Comparison of ENCODE assay signal across 24 cellular contexts in genomic region chr20:436476-436875, GRCh38. TPM values are rescaled to one million over a fixed set of nuclear protein-coding genes. Genes with fewer than 3 reads are reported as not detected.
A peak's percentile ranks its signal among the peaks of the same experiment; 100 is the strongest.
DNase-seq lines count a peak whose midpoint lies in the region; ATAC-seq, FAIRE-seq and TF ChIP-seq lines count a peak whose summit lies in the region.
"Had no signal": no experiment of that assay in that cellular context is flagged by ENCODE, and none has a peak within 500 bp of the region (broad histone marks: within the 10 kb centered on the region; RNA-seq: fewer than 3 reads in every experiment).

No MANE protein-coding gene starts in this region.

- H2AFZ ChIP-seq in endothelial cell of umbilical vein (ENCODE audit: low read depth, low read length) (no peak overlapping the region), osteoblast (ENCODE audit: low read length) (no peak overlapping the region)

- POLR2A ChIA-PET in endothelial cell of umbilical vein (lab: Charles Lee), result no interaction called here
- POLR2A ChIA-PET in CD4-positive, alpha-beta memory T cell (lab: Charles Lee; ENCODE audit: partially characterized antibody), result interaction anchor here (3.6 kb wide), 1 partner anchor 29 kb away, joined by 9 read pairs; no protein-coding TSS in a partner anchor

- H3K9ac ChIP-seq in BLaER1 treated with 17β-estradiol and CSF1 and Interleukin-3, amounts not matched to agents 10 nM and 100 nM, result no peak overlapping the region
- no peak overlapping the region for H3K9ac ChIP-seq in endothelial cell of umbilical vein (replicated peaks; ENCODE audit: extremely low read depth, insufficient read depth, low read length)
- H3K9ac ChIP-seq: BLaER1 had no signal

- no peaks in the 10 kb centered on the region for H3K9me3 Mint-ChIP-seq in CD4-positive, alpha-beta memory T cell
- H3K9me3 Mint-ChIP-seq: CD8-positive, alpha-beta T cell had no signal

- no peaks in the 10 kb centered on the region for H3K27me3 Mint-ChIP-seq in CD4-positive, alpha-beta memory T cell

- no peak overlapping the region for H3K4me3 Mint-ChIP-seq in CD4-positive, alpha-beta memory T cell
- H3K4me3 Mint-ChIP-seq: CD8-positive, alpha-beta T cell had no signal

- no peak for FAIRE-seq in endothelial cell of umbilical vein (lab: Jason Lieb, UNC)
- FAIRE-seq: G401.6, GM12892, GM19239, HTR-8/SVneo had no signal

- intact Hi-C loops in endothelial cell of umbilical vein (cut with micrococcal nuclease), result no loop called here
- intact Hi-C loops in CD4-positive, alpha-beta memory T cell (cut with micrococcal nuclease), result loop anchor here (5.0 kb wide), 1 partner anchor 54 kb away; the partner anchor contains the start of gene TRIB3

- no peaks in the 10 kb centered on the region for H3K79me2 ChIP-seq in endothelial cell of umbilical vein (ENCODE audit: control insufficient read depth, insufficient read depth, low read length)
- H3K79me2 ChIP-seq in osteoblast (ENCODE audit: insufficient read depth, low read length), result peaks cover 7% of the 10 kb centered on the region

- ATAC-seq in GM18870 (IDR thresholded peaks at IDR 0.05; ENCODE audit: unreplicated experiment), result no peak
- ATAC-seq: CD8-positive, alpha-beta T cell; Right ventricle myocardium inferior had no signal

- DNase-seq in endothelial cell of umbilical vein (ENCODE audit: low read depth, low spot score) (no peak), osteoblast (ENCODE audit: insufficient read length, low spot score, missing footprints) (peak; percentile 15), amygdala (lab: John Stamatoyannopoulos, UW) (no peak)
- no peak for DNase-seq in CD4-positive, alpha-beta memory T cell
- DNase-seq: ACHN; CD8-positive, alpha-beta T cell; GOT3; IMR-90; NCI-H1105; NCI-H2081; NCI-H2171; NCI-H345; NCI-H524 treated with DMSO at 0.1 percent for 48 hours; OCI-M1 had no signal

- no peak for TF ChIP-seq POLR2A in endothelial cell of umbilical vein (IDR thresholded peaks at IDR 0.05; ENCODE audit: low read depth, low read length)

- peaks cover 40 to 96% (median 63%) of the 10 kb centered on the region in 11 experiments; a peak in 21 of 22 replicates for H4K20me1 ChIP-seq in BLaER1 treated with 17β-estradiol and CSF1 and Interleukin-3, amounts not matched to agents 10 nM and 100 nM
- H4K20me1 ChIP-seq in endothelial cell of umbilical vein (replicated peaks; ENCODE audit: control insufficient read depth, extremely low read depth, insufficient read depth, low read length) (no peaks in the 10 kb centered on the region), osteoblast (ENCODE audit: insufficient read depth, low read length) (peaks cover 3% of the 10 kb centered on the region)

- H3K36me3 Mint-ChIP-seq in CD4-positive, alpha-beta memory T cell, result peaks cover 21 to 49% of the 10 kb centered on the region in 2 donors

- dilution Hi-C loops in endothelial cell of umbilical vein (cut with MboI; ENCODE audit: extremely low pct_ligation_motif_present, low sequenced_read_pairs), result no loop called here

- H3K4me1 Mint-ChIP-seq in CD4-positive, alpha-beta memory T cell, result peaks cover 49 to 85% (median 65%) of the 10 kb centered on the region in 4 donors

- TSS peak; percentile 11 for BruUV-seq in endothelial cell of umbilical vein (replicated peaks; lab: Mats Ljungman, UMichigan)

- peaks cover 65 to 91% (median 84%) of the 10 kb centered on the region in 10 experiments for H3K4me1 ChIP-seq in BLaER1 treated with 17β-estradiol and CSF1 and Interleukin-3, amounts not matched to agents 10 nM and 100 nM
- H3K4me1 ChIP-seq in endothelial cell of umbilical vein (ENCODE audit: control insufficient read depth, extremely low read depth, insufficient read depth, low read length), result peaks cover 16% of the 10 kb centered on the region
- peaks cover 4% of the 10 kb centered on the region for H3K4me1 ChIP-seq in osteoblast (ENCODE audit: insufficient read depth, low read length)
- peaks cover 66% of the 10 kb centered on the region for H3K4me1 ChIP-seq in CD4-positive, alpha-beta memory T cell (ENCODE audit: insufficient read depth, low read length)
- H3K4me1 ChIP-seq: SJSA1 had no signal

- TF ChIP-seq CTCF in 22Rv1 (IDR thresholded peaks at IDR 0.05) (no peak), endothelial cell of umbilical vein (IDR thresholded peaks at IDR 0.05; ENCODE audit: extremely low read depth in 1 of 2, insufficient read depth in 1 of 2, low read depth in 1 of 2, low read length in 2 of 2) (no peak), osteoblast (IDR thresholded peaks at IDR 0.05; ENCODE audit: extremely low read depth, low read depth, low read length) (no peak)

- peak overlapping the region in 8 of 11 experiments; percentile 89 to 99 (median 96); a peak in 10 of 22 replicates for H3K4me2 ChIP-seq in BLaER1 treated with 17β-estradiol and CSF1 and Interleukin-3, amounts not matched to agents 10 nM and 100 nM
- H3K4me2 ChIP-seq in endothelial cell of umbilical vein (ENCODE audit: insufficient read depth, low read length), result no peak overlapping the region
- H3K4me2 ChIP-seq in osteoblast (ENCODE audit: insufficient read depth, low read length), result no peak overlapping the region

- CTCF ChIA-PET in endothelial cell of umbilical vein (lab: Charles Lee), result interaction anchor here (1.0 kb wide), 1 partner anchor 81 kb away, joined by 3 read pairs; no protein-coding TSS in a partner anchor
- CTCF ChIA-PET in CD4-positive, alpha-beta memory T cell (lab: Charles Lee; ENCODE audit: partially characterized antibody), result interaction anchor here (0.8 to 1.7 kb wide), 3 partner anchors 42 to 105 kb away, joined by 3 to 6 read pairs (median 3); no protein-coding TSS in a partner anchor

- H3K9me1 ChIP-seq in endothelial cell of umbilical vein (replicated peaks; ENCODE audit: control insufficient read depth, extremely low read depth, insufficient read depth, low read length), result no peaks in the 10 kb centered on the region

- H3K4me3 ChIP-seq in BLaER1 treated with 17β-estradiol and CSF1 and Interleukin-3, amounts not matched to agents 10 nM and 100 nM, result no peak overlapping the region
- H3K4me3 ChIP-seq in endothelial cell of umbilical vein (replicated peaks in 1 of 3; ENCODE audit: insufficient read depth in 1 of 3, low read depth in 1 of 3, low read length in 3 of 3), result no peak overlapping the region
- H3K4me3 ChIP-seq in osteoblast (ENCODE audit: insufficient read depth, low read length), result no peak overlapping the region
- no peak overlapping the region for H3K4me3 ChIP-seq in CD4-positive, alpha-beta memory T cell (ENCODE audit: low read length in 2 of 2)
- H3K4me3 ChIP-seq: BLaER1, SJSA1 had no signal

- 0 out of 2 replicates have a peak overlapping the region, but pooled peaks have one; percentile 22 for H3K27ac ChIP-seq in 22Rv1
- peak overlapping the region in 2 of 11 experiments; percentile 17 to 90; a peak in 1 of 22 replicates for H3K27ac ChIP-seq in BLaER1 treated with 17β-estradiol and CSF1 and Interleukin-3, amounts not matched to agents 10 nM and 100 nM
- no peak overlapping the region for H3K27ac ChIP-seq in endothelial cell of umbilical vein (ENCODE audit: insufficient read depth, low read depth, low read length)
- no peak overlapping the region for H3K27ac ChIP-seq in osteoblast (ENCODE audit: low read depth, low read length)
- no peak overlapping the region for H3K27ac ChIP-seq in CD4-positive, alpha-beta memory T cell (ENCODE audit: low read depth, low read length)
- H3K27ac ChIP-seq: SJSA1 had no signal

- peaks cover 59 to 75% (median 66%) of the 10 kb centered on the region in 11 experiments for H3K36me3 ChIP-seq in BLaER1 treated with 17β-estradiol and CSF1 and Interleukin-3, amounts not matched to agents 10 nM and 100 nM
- H3K36me3 ChIP-seq in endothelial cell of umbilical vein (ENCODE audit: control insufficient read depth in 2 of 2, extremely low read depth in 1 of 2, insufficient read depth in 2 of 2, low read length in 2 of 2) (peaks cover 4 to 34% of the 10 kb centered on the region in 2 experiments), osteoblast (ENCODE audit: insufficient read depth, low read length) (peaks cover 65% of the 10 kb centered on the region)
- peaks cover 16% of the 10 kb centered on the region for H3K36me3 ChIP-seq in CD4-positive, alpha-beta memory T cell (ENCODE audit: insufficient read depth, low read length)

- H3K27me3 ChIP-seq in BLaER1 treated with 17β-estradiol and CSF1 and Interleukin-3, amounts not matched to agents 10 nM and 100 nM, result no peaks in the 10 kb centered on the region
- H3K27me3 ChIP-seq in endothelial cell of umbilical vein (ENCODE audit: control insufficient read depth in 2 of 2, insufficient read depth in 2 of 2, low read length in 2 of 2), result no peaks in the 10 kb centered on the region
- no peaks in the 10 kb centered on the region for H3K27me3 ChIP-seq in osteoblast (ENCODE audit: insufficient read depth, low read length)
- H3K27me3 ChIP-seq in CD4-positive, alpha-beta memory T cell (ENCODE audit: insufficient read depth, low read length), result no peaks in the 10 kb centered on the region
- H3K27me3 ChIP-seq: BLaER1, SJSA1 had no signal

- no peak overlapping the region for H3K27ac Mint-ChIP-seq in CD4-positive, alpha-beta memory T cell
- H3K27ac Mint-ChIP-seq: CD8-positive, alpha-beta T cell had no signal

- no peaks in the 10 kb centered on the region for H3K9me3 ChIP-seq in BLaER1 treated with 17β-estradiol and CSF1 and Interleukin-3, amounts not matched to agents 10 nM and 100 nM (replicated peaks in 1 of 11)
- H3K9me3 ChIP-seq in endothelial cell of umbilical vein (replicated peaks; ENCODE audit: control insufficient read depth, insufficient read depth, low read length), result no peaks in the 10 kb centered on the region
- H3K9me3 ChIP-seq in osteoblast (ENCODE audit: low read depth, low read length), result no peaks in the 10 kb centered on the region
- H3K9me3 ChIP-seq in CD4-positive, alpha-beta memory T cell (ENCODE audit: control insufficient read depth in 1 of 2, low read length in 2 of 2), result no peaks in the 10 kb centered on the region
- H3K9me3 ChIP-seq: BLaER1, SJSA1 had no signal

RNA-seq across cellular contexts. Expression of gene TBC1D20, which starts 25.9 kb away (rescaled TPM):
- total RNA-seq in endothelial cell of umbilical vein, result 30.6 and 34.3 TPM in 2 replicates
- 33.3 and 36.1 TPM in 2 replicates for polyA plus RNA-seq in endothelial cell of umbilical vein
- 25.9 and 27.9 TPM in 2 replicates for polyA plus RNA-seq in endothelial cell of umbilical vein (2011; cell fraction: cytosol; rRNA removed)
- polyA plus RNA-seq in endothelial cell of umbilical vein (2011; cell fraction: nucleus; rRNA removed), result 35.0 and 37.4 TPM in 2 replicates
- 22.1 and 24.7 TPM in 2 replicates for polyA plus RNA-seq in endothelial cell of umbilical vein (2012)
- 56.4 and 58.8 TPM in 2 replicates for polyA minus RNA-seq in endothelial cell of umbilical vein
- polyA minus RNA-seq in endothelial cell of umbilical vein (2011; cell fraction: cytosol; rRNA and poly(A)+ RNA removed), result 9.3 TPM
- polyA minus RNA-seq in endothelial cell of umbilical vein (2011; cell fraction: nucleus; rRNA and poly(A)+ RNA removed), result 15.1 and 19.3 TPM in 2 replicates
- total RNA-seq in osteoblast, result 57.5 and 64.8 TPM in 2 replicates
- 10 to 100 TPM; 42.1 to 42.9 TPM for total RNA-seq in CD4-positive, alpha-beta memory T cell
- 10 to 100 TPM; 19.3 to 22.8 TPM for polyA plus RNA-seq in CD4-positive, alpha-beta memory T cell

RNA-seq across cellular contexts. Expression of gene RBCK1, which starts 28.4 kb away (rescaled TPM):
- 80.4 and 86.0 TPM in 2 replicates for total RNA-seq in endothelial cell of umbilical vein
- 82.7 and 98.3 TPM in 2 replicates for polyA plus RNA-seq in endothelial cell of umbilical vein
- polyA plus RNA-seq in endothelial cell of umbilical vein (2011; cell fraction: cytosol; rRNA removed), result 54.5 and 65.8 TPM in 2 replicates
- 152 and 200 TPM in 2 replicates for polyA plus RNA-seq in endothelial cell of umbilical vein (2011; cell fraction: nucleus; rRNA removed)
- polyA plus RNA-seq in endothelial cell of umbilical vein (2012), result 84.2 and 98.4 TPM in 2 replicates
- polyA minus RNA-seq in endothelial cell of umbilical vein, result 58.1 and 63.6 TPM in 2 replicates
- 30.3 TPM for polyA minus RNA-seq in endothelial cell of umbilical vein (2011; cell fraction: cytosol; rRNA and poly(A)+ RNA removed)
- polyA minus RNA-seq in endothelial cell of umbilical vein (2011; cell fraction: nucleus; rRNA and poly(A)+ RNA removed), result 44.5 and 45.0 TPM in 2 replicates
- total RNA-seq in osteoblast, result 73.1 and 104 TPM in 2 replicates
- 100 to 1,000 TPM; 109 to 118 TPM for total RNA-seq in CD4-positive, alpha-beta memory T cell
- polyA plus RNA-seq in CD4-positive, alpha-beta memory T cell, result 10 to 100 TPM; 75.2 to 84.4 TPM

RNA-seq across cellular contexts. Expression of gene TRIB3, which starts 55.9 kb away (rescaled TPM):
- total RNA-seq in endothelial cell of umbilical vein (32.1 and 35.3 TPM in 2 replicates), osteoblast (176 and 213 TPM in 2 replicates)
- 32.6 and 43.0 TPM in 2 replicates for polyA plus RNA-seq in endothelial cell of umbilical vein
- 23.5 and 28.0 TPM in 2 replicates for polyA plus RNA-seq in endothelial cell of umbilical vein (2011; cell fraction: cytosol; rRNA removed)
- polyA plus RNA-seq in endothelial cell of umbilical vein (2011; cell fraction: nucleus; rRNA removed), result 11.8 and 12.1 TPM in 2 replicates
- 23.3 and 23.5 TPM in 2 replicates for polyA plus RNA-seq in endothelial cell of umbilical vein (2012)
- polyA minus RNA-seq in endothelial cell of umbilical vein, result 20.6 and 22.1 TPM in 2 replicates
- polyA minus RNA-seq in endothelial cell of umbilical vein (2011; cell fraction: cytosol; rRNA and poly(A)+ RNA removed), result 98.2 TPM
- 7.5 and 8.9 TPM in 2 replicates for polyA minus RNA-seq in endothelial cell of umbilical vein (2011; cell fraction: nucleus; rRNA and poly(A)+ RNA removed)
- total RNA-seq in CD4-positive, alpha-beta memory T cell, result 1 to 10 TPM; 7.2 to 8.1 TPM
- polyA plus RNA-seq in CD4-positive, alpha-beta memory T cell, result 10 to 100 TPM in 1 of 2 donors, 1 to 10 TPM in 1; 8.7 to 12.4 TPM

Comparison
In these comparisons a context has a peak if more than half of its experiments do, and no peak if none do; other contexts are left out.
1. H3K4me2 ChIP-seq: peak in BLaER1 treated with 17β-estradiol and CSF1 and Interleukin-3, amounts not matched to agents 10 nM and 100 nM (8 of 11); none in endothelial cell of umbilical vein (single experiment) and osteoblast (single experiment).